Comparison of ENCODE assay signal across 8 cellular contexts in the genomic region with DNA sequence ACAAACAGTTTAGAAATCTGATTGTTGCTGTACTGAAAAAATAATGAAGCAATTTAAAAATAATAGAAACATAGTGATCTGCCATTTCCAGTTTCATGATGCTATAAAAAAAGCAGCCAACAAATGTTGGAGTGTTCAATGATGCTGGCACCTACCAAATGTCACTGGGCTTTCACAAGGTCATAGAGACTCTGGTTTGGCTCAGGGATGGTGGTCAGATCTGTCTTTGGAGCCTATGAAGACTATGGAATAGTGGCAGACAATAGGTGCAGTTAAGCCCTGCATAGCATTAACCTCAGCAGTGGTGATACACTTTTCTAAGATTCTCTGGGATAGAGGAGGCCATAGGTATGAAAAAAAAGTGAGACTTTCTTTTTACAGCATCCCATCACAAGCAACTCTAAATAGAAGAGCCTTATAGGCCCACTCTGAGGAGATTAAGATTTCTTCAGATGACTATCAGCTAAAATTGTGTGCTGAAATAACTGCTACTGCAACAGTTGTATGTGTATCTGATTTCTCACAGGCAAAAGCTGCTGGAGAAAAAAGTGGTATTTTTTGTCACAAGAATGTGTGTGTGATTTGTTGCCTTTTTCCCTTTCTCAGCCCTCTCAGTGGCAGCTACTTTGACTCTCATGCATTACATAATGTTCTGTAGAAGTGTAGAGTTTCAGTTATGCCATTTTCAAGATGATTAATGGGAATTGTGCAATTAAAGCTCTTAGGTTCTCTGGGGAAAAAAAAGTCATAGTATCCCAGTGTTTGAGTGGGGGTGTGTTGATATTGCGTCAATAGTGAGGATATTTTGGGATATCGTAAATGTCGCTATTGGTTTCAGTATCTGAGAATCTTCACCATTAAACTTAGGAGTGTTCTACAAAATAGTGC.
A peak's percentile ranks its signal among the peaks of the same experiment; 100 is the strongest.
DNase-seq lines count a peak whose midpoint lies in the region; ATAC-seq and TF ChIP-seq lines count a peak whose summit lies in the region.

No MANE protein-coding gene starts in this region.

- H3K36me3 Mint-ChIP-seq in effector memory CD8-positive, alpha-beta T cell (ENCODE audit: insufficient read depth), result peaks cover 15% of the 10 kb centered on the region

- no peaks in the 10 kb centered on the region for H3K27me3 ChIP-seq in ovary

- H3K9me3 ChIP-seq in ovary, result no peaks in the 10 kb centered on the region

- no peak for ATAC-seq in effector memory CD8-positive, alpha-beta T cell (replicated peaks)
- ATAC-seq in GM19324 (IDR thresholded peaks at IDR 0.05; ENCODE audit: low FRiP score, unreplicated experiment), result no peak

- no peak overlapping the region for H3K27ac ChIP-seq in ovary

- H3K9me3 Mint-ChIP-seq in effector memory CD8-positive, alpha-beta T cell, result no peaks in the 10 kb centered on the region

- TF ChIP-seq POLR2A in ovary (IDR thresholded peaks at IDR 0.05), result no peak

- DNase-seq in DMS79 treated with DMSO at 0.1 percent for 48 hours (lab: John Stamatoyannopoulos, UW), result peak; percentile 67
- DNase-seq in NCI-H2171 treated with DMSO at 0.1 percent for 48 hours (lab: John Stamatoyannopoulos, UW), result peak; percentile 76
- DNase-seq in effector memory CD8-positive, alpha-beta T cell, result no peak
- no peak for DNase-seq in ovary
- DNase-seq in KG1 (lab: John Stamatoyannopoulos, UW), result no peak
- DNase-seq in NCI-H1930 (lab: John Stamatoyannopoulos, UW), result no peak
- no peak for DNase-seq in activated CD4-positive, alpha-beta T cell treated with anti-CD3 and anti-CD28 coated beads, Interleukin-2, amount 50 U/mL, for 48 hours

- no peak for TF ChIP-seq CTCF in ovary (IDR thresholded peaks at IDR 0.05)

- H3K27me3 Mint-ChIP-seq in effector memory CD8-positive, alpha-beta T cell, result no peaks in the 10 kb centered on the region

- H3K36me3 ChIP-seq in ovary, result no peaks in the 10 kb centered on the region

- intact Hi-C loops in ovary (cut with DNase I), result no loop called here

- peak overlapping the region in 1 of 2 donors; percentile 21 for H3K4me3 Mint-ChIP-seq in effector memory CD8-positive, alpha-beta T cell

- H3K27ac Mint-ChIP-seq in effector memory CD8-positive, alpha-beta T cell, result peak overlapping the region; percentile 20 to 90

- 60 to 90% (median 87%) methylated on average over 3 of the region's 3 CpGs for WGBS in ovary, 3 donors

- H3K4me1 ChIP-seq in ovary (ENCODE audit: insufficient read depth), result peaks cover 6% of the 10 kb centered on the region

- no peak overlapping the region for H3K4me3 ChIP-seq in ovary

- peaks cover 36 to 75% of the 10 kb centered on the region in 2 donors for H3K4me1 Mint-ChIP-seq in effector memory CD8-positive, alpha-beta T cell (ENCODE audit: low read depth in 2 of 2)

- TF ChIP-seq EP300 in ovary (IDR thresholded peaks at IDR 0.05), result peak; percentile 75

Comparison
In these comparisons a context has a peak if more than half of its experiments do, and no peak if none do; other contexts are left out.
1. DNase-seq: peak in DMS79 treated with DMSO at 0.1 percent for 48 hours (single experiment) and NCI-H2171 treated with DMSO at 0.1 percent for 48 hours (single experiment); none in effector memory CD8-positive, alpha-beta T cell (0 of 3), ovary (0 of 5), KG1 (single experiment), NCI-H1930 (0 of 2) and activated CD4-positive, alpha-beta T cell treated with anti-CD3 and anti-CD28 coated beads, Interleukin-2, amount 50 U/mL, for 48 hours (0 of 2).